8 cellular contexts compared by ENCODE assay signal in genomic region chr12:7130791-7131501, GRCh38. TPM values are rescaled to one million over a fixed set of nuclear protein-coding genes. Genes with fewer than 3 reads are reported as not detected.
A peak's percentile ranks its signal among the peaks of the same experiment; 100 is the strongest.
DNase-seq lines count a peak whose midpoint lies in the region; ATAC-seq, FAIRE-seq and TF ChIP-seq lines count a peak whose summit lies in the region.

No MANE protein-coding gene starts in this region.

- no peak overlapping the region for H2AFZ ChIP-seq in HepG2 (ENCODE audit: low read length)

- H4K20me1 ChIP-seq in HepG2 (ENCODE audit: insufficient read depth, low read length) = peaks cover 12% of the 10 kb centered on the region

- no peak for TF ChIP-seq EP300 in HepG2 (IDR thresholded peaks at IDR 0.05; ENCODE audit: low read depth in 2 of 2, low read length in 2 of 2)
- no peak for TF ChIP-seq EP300 in HepG2 (CRISPR knock-in tag; IDR thresholded peaks at IDR 0.05; ENCODE audit: borderline replicate concordance)

- peak; percentile 83 for FAIRE-seq in GM18507 (lab: Jason Lieb, UNC)
- FAIRE-seq in HepG2 (lab: Jason Lieb, UNC) = peak; percentile 59

- no peaks in the 10 kb centered on the region for H3K27me3 ChIP-seq in A673 (replicated peaks; ENCODE audit: insufficient read depth, low read depth, low read length, poor library complexity)
- no peaks in the 10 kb centered on the region; a peak in 1 of 5 replicates for H3K27me3 ChIP-seq in HepG2 (ENCODE audit: control insufficient read depth in 1 of 2, insufficient read depth in 2 of 2, low read length in 2 of 2)

- H3K9ac ChIP-seq in HepG2 (ENCODE audit: insufficient read depth, low read depth, low read length) = peak overlapping the region; percentile 75

- H3K4me3 ChIP-seq in A673 (ENCODE audit: low read depth, low read length, poor library complexity, severe bottlenecking) (peak overlapping the region; percentile 59), HepG2 (replicated peaks in 1 of 3; ENCODE audit: insufficient read depth in 1 of 3, low read depth in 2 of 3, low read length in 3 of 3) (peak overlapping the region; percentile 76 to 92 (median 88))

- DNase-seq in A673 (ENCODE audit: low spot score) = peak; percentile 10
- DNase-seq in GM18507 (ENCODE audit: extremely low spot score, insufficient read length, low read depth) = no peak
- peak; percentile 44 for DNase-seq in M059J (ENCODE audit: low read depth)
- peak; percentile 53 for DNase-seq in activated CD4-positive, CD25-positive, alpha-beta regulatory T cell treated with anti-CD3 and anti-CD28 coated beads, Interleukin-2, amount 50 U/mL, for 72 hours
- DNase-seq in dedifferentiated amniotic fluid mesenchymal stem cell (ENCODE audit: extremely low spot score) = peak; percentile 21
- no peak for DNase-seq in HepG2 (ENCODE audit: low spot score)
- peak; percentile 27 to 38 for DNase-seq in stimulated activated CD4-positive, alpha-beta T cell treated with anti-CD3 and anti-CD28 coated beads, Interleukin-4, amount 100 ng/mL, for 48 hours (ENCODE audit: low read depth in 2 of 2)

- H3K4me1 ChIP-seq in A673 (ENCODE audit: insufficient read depth, low read length, poor library complexity, severe bottlenecking) = no peaks in the 10 kb centered on the region
- H3K4me1 ChIP-seq in HepG2 (ENCODE audit: insufficient read depth, low read length) = peaks cover 52% of the 10 kb centered on the region

- H3K27ac ChIP-seq in A673 (ENCODE audit: low read depth, low read length, poor library complexity, severe bottlenecking) (no peak overlapping the region), HepG2 (ENCODE audit: extremely low read length, insufficient read depth, low read length) (peak overlapping the region; percentile 92)

- intact Hi-C loops in A673 (cut with micrococcal nuclease; ENCODE audit: unreplicated experiment) (no loop called here), HepG2 (cut with micrococcal nuclease; ENCODE audit: unreplicated experiment) (loop anchor here (1.0 kb wide), 1 partner anchor 71 kb away; the partner anchor contains the start of gene C1S)

- peaks cover 27% of the 10 kb centered on the region for H3K79me2 ChIP-seq in HepG2 (ENCODE audit: insufficient read depth, low read length)

- no TSS peak for BruUV-seq in A673 (replicated peaks; lab: Mats Ljungman, UMichigan)
- no TSS peak for BruUV-seq in HepG2 (replicated peaks; lab: Mats Ljungman, UMichigan)

- H3K9me3 ChIP-seq in A673 (ENCODE audit: low read depth, low read length, poor library complexity, severe bottlenecking) = no peaks in the 10 kb centered on the region
- H3K9me3 ChIP-seq in HepG2 (ENCODE audit: low read length) = no peaks in the 10 kb centered on the region

- in situ Hi-C loops in HepG2 (cut with HindIII; ENCODE audit: extremely low pct_ligation_motif_present, low pct_unique_long_range_greater_than_20kb) = loop anchor here (5.0 kb wide), 1 partner anchor 56 kb away; the partner anchor contains the start of gene PEX5

- POLR2A ChIA-PET in A673 (lab: Charles Lee; ENCODE audit: low non-redundant PET) (no interaction called here), HepG2 (lab: Yijun Ruan, JAX) (interaction anchor here (0.7 to 2.1 kb wide), 6 partner anchors 8 to 188 kb away, joined by 3 to 8 read pairs (median 6); partner anchors contain the start of genes C12orf57 and RNU7-1)

- no peak for TF ChIP-seq POLR2A in HepG2 (IDR thresholded peaks at IDR 0.05; ENCODE audit: insufficient read depth in 1 of 2, low read depth in 2 of 2, low read length in 2 of 2)

- no peak for TF ChIP-seq RAD21 in HepG2 (CRISPR knock-in tag; IDR thresholded peaks at IDR 0.05)

- H3K36me3 ChIP-seq in A673 (ENCODE audit: insufficient read depth, low read length, poor library complexity, severe bottlenecking) = no peaks in the 10 kb centered on the region
- peaks cover 8 to 30% of the 10 kb centered on the region in 2 experiments; a peak in 4 of 5 replicates for H3K36me3 ChIP-seq in HepG2 (replicated peaks in 1 of 2; ENCODE audit: control insufficient read depth in 1 of 2, insufficient read depth in 2 of 2, low read length in 2 of 2)

- 3% methylated on average over 26 of the region's 26 CpGs for WGBS in HepG2 (ENCODE audit: low lambda C conversion rate)

- H3K4me2 ChIP-seq in HepG2 (ENCODE audit: low read depth, low read length) = peak overlapping the region; percentile 96

- TF ChIP-seq CTCF in A673 (conservative IDR thresholded peaks at IDR 0.05; ENCODE audit: low read depth, low read length) = no peak
- TF ChIP-seq CTCF in HepG2 (CRISPR knock-in tag; IDR thresholded peaks at IDR 0.05) = peak; percentile 41

- peak; percentile 56 for ATAC-seq in HepG2
- no peak for ATAC-seq in GM21360 (IDR thresholded peaks at IDR 0.05; ENCODE audit: unreplicated experiment)

- CTCF ChIA-PET in A673 (lab: Charles Lee) = no interaction called here
- CTCF ChIA-PET in HepG2 (lab: Yijun Ruan, JAX; ENCODE audit: low intra/inter-chr PET ratio, low total read pairs) = no interaction called here

RNA-seq across cellular contexts. Expression of gene CLSTN3, which starts 0.8 kb away (rescaled TPM):
- total RNA-seq in A673 (2021) = 10.7 and 12.1 TPM in 2 replicates
- 7.7 and 29.7 TPM in 2 replicates for total RNA-seq in M059J (2014; rRNA removed; shearing (Covaris generic))
- 10.8 and 26.2 TPM in 2 replicates for total RNA-seq in HepG2 (2016; rRNA removed; fragmentation: Illumina TruSeq; extraction: Trizol)
- 2.9 and 3.7 TPM in 2 replicates for total RNA-seq in HepG2 (2016; cell fraction: cytosol; rRNA removed; fragmentation: Illumina TruSeq; extraction: Trizol; ENCODE audit: low read depth)
- 10.0 and 27.0 TPM in 2 replicates for total RNA-seq in HepG2 (2016; cell fraction: insoluble cytoplasmic fraction; rRNA removed; fragmentation: Illumina TruSeq; extraction: Trizol)
- 5.3 TPM in 2 replicates for total RNA-seq in HepG2 (2016; cell fraction: membrane; rRNA removed; fragmentation: Illumina TruSeq; extraction: Trizol)
- 35.4 and 43.8 TPM in 2 replicates for total RNA-seq in HepG2 (2016; cell fraction: nucleus; rRNA removed; fragmentation: Illumina TruSeq; extraction: Trizol)
- 94.1 and 118 TPM in 2 replicates for polyA plus RNA-seq in HepG2 (2011; rRNA removed)
- polyA plus RNA-seq in HepG2 (2011; cell fraction: cytosol; rRNA removed) = 79.5 and 81.3 TPM in 2 replicates
- 155 and 157 TPM in 2 replicates for polyA plus RNA-seq in HepG2 (2011; cell fraction: nucleus; rRNA removed)
- polyA plus RNA-seq in HepG2 (2012) = 61.8 and 69.9 TPM in 2 replicates
- polyA plus RNA-seq in HepG2 (2016; cell fraction: cytosol; fragmentation: Illumina TruSeq; extraction: Trizol; ENCODE audit: low read depth) = 1.3 and 2.0 TPM in 2 replicates
- polyA plus RNA-seq in HepG2 (2016; cell fraction: insoluble cytoplasmic fraction; fragmentation: Illumina TruSeq; extraction: Trizol; ENCODE audit: low read depth) = 9.0 and 11.0 TPM in 2 replicates
- polyA plus RNA-seq in HepG2 (2016; cell fraction: membrane; fragmentation: Illumina TruSeq; extraction: Trizol; ENCODE audit: low read depth) = 3.0 and 3.4 TPM in 2 replicates
- polyA plus RNA-seq in HepG2 (2016; cell fraction: nucleus; fragmentation: Illumina TruSeq; extraction: Trizol; ENCODE audit: insufficient read depth, low read depth) = 67.7 and 79.8 TPM in 2 replicates
- polyA minus RNA-seq in HepG2 (2011; rRNA and poly(A)+ RNA removed; ENCODE audit: low replicate concordance) = 46.9 and 191 TPM in 2 replicates
- polyA minus RNA-seq in HepG2 (2011; cell fraction: cytosol; rRNA and poly(A)+ RNA removed) = 49.9 and 80.8 TPM in 2 replicates
- polyA minus RNA-seq in HepG2 (2011; cell fraction: nucleus; rRNA and poly(A)+ RNA removed) = 47.9 and 63.4 TPM in 2 replicates

RNA-seq across cellular contexts. Expression of gene RBP5, which starts 2.3 kb away (rescaled TPM):
- total RNA-seq in A673 (2021) = not detected in 2 replicates
- total RNA-seq in M059J (2014; rRNA removed; shearing (Covaris generic)) = not detected in 2 replicates
- total RNA-seq in HepG2 (2016; rRNA removed; fragmentation: Illumina TruSeq; extraction: Trizol) = 19.8 and 21.4 TPM in 2 replicates
- 9.8 and 10.8 TPM in 2 replicates for total RNA-seq in HepG2 (2016; cell fraction: cytosol; rRNA removed; fragmentation: Illumina TruSeq; extraction: Trizol; ENCODE audit: low read depth)
- 19.4 and 22.0 TPM in 2 replicates for total RNA-seq in HepG2 (2016; cell fraction: insoluble cytoplasmic fraction; rRNA removed; fragmentation: Illumina TruSeq; extraction: Trizol)
- 10.5 and 10.7 TPM in 2 replicates for total RNA-seq in HepG2 (2016; cell fraction: membrane; rRNA removed; fragmentation: Illumina TruSeq; extraction: Trizol)
- 10.1 and 12.6 TPM in 2 replicates for total RNA-seq in HepG2 (2016; cell fraction: nucleus; rRNA removed; fragmentation: Illumina TruSeq; extraction: Trizol)
- polyA plus RNA-seq in HepG2 (2011; rRNA removed) = 13.8 and 17.5 TPM in 2 replicates
- polyA plus RNA-seq in HepG2 (2011; cell fraction: cytosol; rRNA removed) = 11.8 and 12.1 TPM in 2 replicates
- polyA plus RNA-seq in HepG2 (2011; cell fraction: nucleus; rRNA removed) = 32.8 and 44.7 TPM in 2 replicates
- polyA plus RNA-seq in HepG2 (2012) = 13.0 and 19.0 TPM in 2 replicates
- polyA plus RNA-seq in HepG2 (2016; cell fraction: cytosol; fragmentation: Illumina TruSeq; extraction: Trizol; ENCODE audit: low read depth) = 11.0 and 15.5 TPM in 2 replicates
- polyA plus RNA-seq in HepG2 (2016; cell fraction: insoluble cytoplasmic fraction; fragmentation: Illumina TruSeq; extraction: Trizol; ENCODE audit: low read depth) = 28.5 and 29.8 TPM in 2 replicates
- 9.1 and 12.4 TPM in 2 replicates for polyA plus RNA-seq in HepG2 (2016; cell fraction: membrane; fragmentation: Illumina TruSeq; extraction: Trizol; ENCODE audit: low read depth)
- polyA plus RNA-seq in HepG2 (2016; cell fraction: nucleus; fragmentation: Illumina TruSeq; extraction: Trizol; ENCODE audit: insufficient read depth, low read depth) = 23.8 and 24.2 TPM in 2 replicates
- polyA minus RNA-seq in HepG2 (2011; rRNA and poly(A)+ RNA removed; ENCODE audit: low replicate concordance) = 17.1 TPM in 1 of 2 replicates, not detected in the other
- 5.3 and 5.5 TPM in 2 replicates for polyA minus RNA-seq in HepG2 (2011; cell fraction: cytosol; rRNA and poly(A)+ RNA removed)
- 12.1 and 20.4 TPM in 2 replicates for polyA minus RNA-seq in HepG2 (2011; cell fraction: nucleus; rRNA and poly(A)+ RNA removed)

RNA-seq across cellular contexts. Expression of gene C1RL, which starts 21.9 kb away (rescaled TPM):
- total RNA-seq in A673 (2021) (2.4 and 4.0 TPM in 2 replicates), HepG2 (2016; rRNA removed; fragmentation: Illumina TruSeq; extraction: Trizol) (14.2 and 28.9 TPM in 2 replicates)
- total RNA-seq in M059J (2014; rRNA removed; shearing (Covaris generic)) = 14.3 and 22.1 TPM in 2 replicates
- total RNA-seq in HepG2 (2016; cell fraction: cytosol; rRNA removed; fragmentation: Illumina TruSeq; extraction: Trizol; ENCODE audit: low read depth) = 4.9 and 5.6 TPM in 2 replicates
- 14.6 and 24.7 TPM in 2 replicates for total RNA-seq in HepG2 (2016; cell fraction: insoluble cytoplasmic fraction; rRNA removed; fragmentation: Illumina TruSeq; extraction: Trizol)
- 9.1 and 10.3 TPM in 2 replicates for total RNA-seq in HepG2 (2016; cell fraction: membrane; rRNA removed; fragmentation: Illumina TruSeq; extraction: Trizol)
- total RNA-seq in HepG2 (2016; cell fraction: nucleus; rRNA removed; fragmentation: Illumina TruSeq; extraction: Trizol) = 30.9 and 42.1 TPM in 2 replicates
- polyA plus RNA-seq in HepG2 (2011; rRNA removed) = 53.1 and 73.4 TPM in 2 replicates
- 32.8 and 36.0 TPM in 2 replicates for polyA plus RNA-seq in HepG2 (2011; cell fraction: cytosol; rRNA removed)
- polyA plus RNA-seq in HepG2 (2011; cell fraction: nucleus; rRNA removed) = 60.3 and 87.6 TPM in 2 replicates
- polyA plus RNA-seq in HepG2 (2012) = 22.3 and 28.7 TPM in 2 replicates
- polyA plus RNA-seq in HepG2 (2016; cell fraction: cytosol; fragmentation: Illumina TruSeq; extraction: Trizol; ENCODE audit: low read depth) = 3.0 and 3.5 TPM in 2 replicates
- polyA plus RNA-seq in HepG2 (2016; cell fraction: insoluble cytoplasmic fraction; fragmentation: Illumina TruSeq; extraction: Trizol; ENCODE audit: low read depth) = 14.0 and 14.1 TPM in 2 replicates
- polyA plus RNA-seq in HepG2 (2016; cell fraction: membrane; fragmentation: Illumina TruSeq; extraction: Trizol; ENCODE audit: low read depth) = 5.6 and 7.3 TPM in 2 replicates
- polyA plus RNA-seq in HepG2 (2016; cell fraction: nucleus; fragmentation: Illumina TruSeq; extraction: Trizol; ENCODE audit: insufficient read depth, low read depth) = 51.4 and 56.2 TPM in 2 replicates
- polyA minus RNA-seq in HepG2 (2011; rRNA and poly(A)+ RNA removed; ENCODE audit: low replicate concordance) = 41.3 and 114 TPM in 2 replicates
- polyA minus RNA-seq in HepG2 (2011; cell fraction: cytosol; rRNA and poly(A)+ RNA removed) = 30.1 and 38.2 TPM in 2 replicates
- polyA minus RNA-seq in HepG2 (2011; cell fraction: nucleus; rRNA and poly(A)+ RNA removed) = 34.5 and 39.2 TPM in 2 replicates

RNA-seq across cellular contexts. Expression of gene C1R, which starts 38.7 kb away (rescaled TPM):
- 10.9 and 15.0 TPM in 2 replicates for total RNA-seq in A673 (2021)
- 88.8 and 112 TPM in 2 replicates for total RNA-seq in M059J (2014; rRNA removed; shearing (Covaris generic))
- total RNA-seq in HepG2 (2016; rRNA removed; fragmentation: Illumina TruSeq; extraction: Trizol) = 1.7 and 3.5 TPM in 2 replicates
- total RNA-seq in HepG2 (2016; cell fraction: cytosol; rRNA removed; fragmentation: Illumina TruSeq; extraction: Trizol; ENCODE audit: low read depth) = 0.44 and 0.61 TPM in 2 replicates
- total RNA-seq in HepG2 (2016; cell fraction: insoluble cytoplasmic fraction; rRNA removed; fragmentation: Illumina TruSeq; extraction: Trizol) = 2.6 and 4.1 TPM in 2 replicates
- total RNA-seq in HepG2 (2016; cell fraction: membrane; rRNA removed; fragmentation: Illumina TruSeq; extraction: Trizol) = 0.93 and 1.4 TPM in 2 replicates
- total RNA-seq in HepG2 (2016; cell fraction: nucleus; rRNA removed; fragmentation: Illumina TruSeq; extraction: Trizol) = 3.8 and 4.3 TPM in 2 replicates
- polyA plus RNA-seq in HepG2 (2011; rRNA removed) = 6.5 and 11.2 TPM in 2 replicates
- polyA plus RNA-seq in HepG2 (2011; cell fraction: cytosol; rRNA removed) = 6.2 and 6.5 TPM in 2 replicates
- 6.1 and 8.4 TPM in 2 replicates for polyA plus RNA-seq in HepG2 (2011; cell fraction: nucleus; rRNA removed)
- 1.2 and 1.9 TPM in 2 replicates for polyA plus RNA-seq in HepG2 (2012)
- 0.42 and 0.57 TPM in 2 replicates for polyA plus RNA-seq in HepG2 (2016; cell fraction: cytosol; fragmentation: Illumina TruSeq; extraction: Trizol; ENCODE audit: low read depth)
- 1.6 and 2.2 TPM in 2 replicates for polyA plus RNA-seq in HepG2 (2016; cell fraction: insoluble cytoplasmic fraction; fragmentation: Illumina TruSeq; extraction: Trizol; ENCODE audit: low read depth)
- polyA plus RNA-seq in HepG2 (2016; cell fraction: membrane; fragmentation: Illumina TruSeq; extraction: Trizol; ENCODE audit: low read depth) = 1.2 and 1.3 TPM in 2 replicates
- 6.5 and 7.1 TPM in 2 replicates for polyA plus RNA-seq in HepG2 (2016; cell fraction: nucleus; fragmentation: Illumina TruSeq; extraction: Trizol; ENCODE audit: insufficient read depth, low read depth)
- 3.3 and 5.9 TPM in 2 replicates for polyA minus RNA-seq in HepG2 (2011; rRNA and poly(A)+ RNA removed; ENCODE audit: low replicate concordance)
- 0.70 and 1.3 TPM in 2 replicates for polyA minus RNA-seq in HepG2 (2011; cell fraction: cytosol; rRNA and poly(A)+ RNA removed)
- polyA minus RNA-seq in HepG2 (2011; cell fraction: nucleus; rRNA and poly(A)+ RNA removed) = 1.7 and 2.7 TPM in 2 replicates

RNA-seq across cellular contexts. Expression of gene PEX5, which starts 58.5 kb away (rescaled TPM):
- total RNA-seq in A673 (2021) (36.9 and 42.7 TPM in 2 replicates), HepG2 (2016; rRNA removed; fragmentation: Illumina TruSeq; extraction: Trizol) (29.0 and 35.2 TPM in 2 replicates)
- 13.9 and 18.0 TPM in 2 replicates for total RNA-seq in M059J (2014; rRNA removed; shearing (Covaris generic))
- 25.2 and 29.3 TPM in 2 replicates for total RNA-seq in HepG2 (2016; cell fraction: cytosol; rRNA removed; fragmentation: Illumina TruSeq; extraction: Trizol; ENCODE audit: low read depth)
- total RNA-seq in HepG2 (2016; cell fraction: insoluble cytoplasmic fraction; rRNA removed; fragmentation: Illumina TruSeq; extraction: Trizol) = 29.8 and 33.2 TPM in 2 replicates
- 26.2 and 26.3 TPM in 2 replicates for total RNA-seq in HepG2 (2016; cell fraction: membrane; rRNA removed; fragmentation: Illumina TruSeq; extraction: Trizol)
- total RNA-seq in HepG2 (2016; cell fraction: nucleus; rRNA removed; fragmentation: Illumina TruSeq; extraction: Trizol) = 19.6 and 20.8 TPM in 2 replicates
- 16.4 and 17.4 TPM in 2 replicates for polyA plus RNA-seq in HepG2 (2011; rRNA removed)
- 15.0 and 16.0 TPM in 2 replicates for polyA plus RNA-seq in HepG2 (2011; cell fraction: cytosol; rRNA removed)
- polyA plus RNA-seq in HepG2 (2011; cell fraction: nucleus; rRNA removed) = 23.2 and 24.1 TPM in 2 replicates
- polyA plus RNA-seq in HepG2 (2012) = 22.6 and 23.6 TPM in 2 replicates
- 5.1 and 5.5 TPM in 2 replicates for polyA plus RNA-seq in HepG2 (2016; cell fraction: cytosol; fragmentation: Illumina TruSeq; extraction: Trizol; ENCODE audit: low read depth)
- 26.7 and 30.1 TPM in 2 replicates for polyA plus RNA-seq in HepG2 (2016; cell fraction: insoluble cytoplasmic fraction; fragmentation: Illumina TruSeq; extraction: Trizol; ENCODE audit: low read depth)
- 12.7 and 15.4 TPM in 2 replicates for polyA plus RNA-seq in HepG2 (2016; cell fraction: membrane; fragmentation: Illumina TruSeq; extraction: Trizol; ENCODE audit: low read depth)
- polyA plus RNA-seq in HepG2 (2016; cell fraction: nucleus; fragmentation: Illumina TruSeq; extraction: Trizol; ENCODE audit: insufficient read depth, low read depth) = 26.8 and 27.9 TPM in 2 replicates
- 23.0 and 24.3 TPM in 2 replicates for polyA minus RNA-seq in HepG2 (2011; rRNA and poly(A)+ RNA removed; ENCODE audit: low replicate concordance)
- polyA minus RNA-seq in HepG2 (2011; cell fraction: cytosol; rRNA and poly(A)+ RNA removed) = 11.6 and 15.5 TPM in 2 replicates
- 11.2 and 15.5 TPM in 2 replicates for polyA minus RNA-seq in HepG2 (2011; cell fraction: nucleus; rRNA and poly(A)+ RNA removed)

Comparison
In these comparisons a context has a peak if more than half of its experiments do, and no peak if none do; other contexts are left out.
1. DNase-seq: peak in A673 (single experiment), M059J (single experiment), activated CD4-positive, CD25-positive, alpha-beta regulatory T cell treated with anti-CD3 and anti-CD28 coated beads, Interleukin-2, amount 50 U/mL, for 72 hours (single experiment), dedifferentiated amniotic fluid mesenchymal stem cell (single experiment) and stimulated activated CD4-positive, alpha-beta T cell treated with anti-CD3 and anti-CD28 coated beads, Interleukin-4, amount 100 ng/mL, for 48 hours (2 of 2); none in GM18507 (single experiment) and HepG2 (single experiment).